Comparison of ENCODE assay signal across 8 cellular contexts in the genomic region with DNA sequence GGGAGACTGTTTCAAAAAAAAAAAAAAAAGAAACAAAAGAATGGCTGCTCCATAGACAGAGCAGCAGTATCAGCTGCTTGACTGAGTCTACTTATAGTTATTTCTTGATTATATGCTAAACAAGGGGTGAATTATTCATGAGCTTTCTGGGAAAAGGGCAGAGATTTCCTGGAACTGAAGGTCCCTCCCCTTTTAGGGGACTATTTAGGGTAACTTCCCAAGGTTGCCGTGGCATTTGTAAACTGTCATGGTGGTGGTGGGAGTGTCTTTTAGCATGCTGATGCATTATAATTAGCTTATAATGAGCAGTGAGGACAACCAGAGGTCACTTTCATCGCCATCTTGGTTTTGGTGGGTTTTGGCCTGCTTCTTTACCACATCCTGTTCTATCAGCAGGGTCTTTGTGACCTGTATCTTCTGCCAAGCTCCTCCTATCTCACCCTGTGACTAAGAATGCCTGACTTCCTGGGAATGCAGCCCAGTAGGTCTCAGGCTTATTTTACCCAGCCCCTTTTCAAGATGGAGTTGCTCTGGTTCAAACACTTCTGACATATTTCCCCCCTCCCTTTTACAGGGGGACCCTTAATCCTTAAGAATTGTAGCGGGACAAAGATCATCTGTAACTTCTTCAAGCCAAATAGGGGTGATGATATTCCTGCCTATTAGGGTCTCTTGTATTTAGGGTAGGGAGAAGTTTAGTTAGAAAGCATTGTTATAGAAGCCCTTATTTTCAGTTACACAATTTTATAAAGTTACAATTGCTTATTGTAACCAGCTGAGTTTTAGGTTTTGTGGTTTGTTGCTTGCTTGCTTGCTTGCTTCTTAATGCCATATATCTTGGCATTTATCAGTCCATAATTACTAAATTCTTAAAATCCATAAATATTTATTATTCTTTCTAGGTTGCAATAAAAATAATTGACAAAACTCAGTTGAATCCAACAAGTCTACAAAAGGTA. TPM values are rescaled to one million over a fixed set of nuclear protein-coding genes. Genes with fewer than 3 reads are reported as not detected.
DNase-seq lines count a peak whose midpoint lies in the region; ATAC-seq and TF ChIP-seq lines count a peak whose summit lies in the region.

No MANE protein-coding gene starts in this region.

- H3K9me3 Mint-ChIP-seq in activated CD4-positive, alpha-beta T cell treated with anti-CD3 and anti-CD28 coated beads, Interleukin-2, amount 10 ng/mL, durations not matched to agents 7 days and 5 days: no peaks in the 10 kb centered on the region

- TF ChIP-seq CTCF in foreskin fibroblast (IDR thresholded peaks at IDR 0.05; ENCODE audit: low read depth, low read length) (no peak), GM10266 (IDR thresholded peaks at IDR 0.05; ENCODE audit: control insufficient read depth, insufficient read depth, low read depth, missing control alignments) (no peak)

- H3K4me3 ChIP-seq in foreskin fibroblast (ENCODE audit: low read depth in 1 of 2, low read length in 2 of 2): no peak overlapping the region

- H3K4me1 Mint-ChIP-seq in activated CD4-positive, alpha-beta T cell treated with anti-CD3 and anti-CD28 coated beads, Interleukin-2, amount 10 ng/mL, durations not matched to agents 7 days and 5 days: peaks cover 24% of the 10 kb centered on the region

- no peak overlapping the region for H3K4me3 Mint-ChIP-seq in activated CD4-positive, alpha-beta T cell treated with anti-CD3 and anti-CD28 coated beads, Interleukin-2, amount 10 ng/mL, durations not matched to agents 7 days and 5 days

- peaks cover 19% of the 10 kb centered on the region for H3K36me3 Mint-ChIP-seq in activated CD4-positive, alpha-beta T cell treated with anti-CD3 and anti-CD28 coated beads, Interleukin-2, amount 10 ng/mL, durations not matched to agents 7 days and 5 days (ENCODE audit: low read depth)

- ATAC-seq in GM21576 (IDR thresholded peaks at IDR 0.05; ENCODE audit: unreplicated experiment): no peak
- no peak for ATAC-seq in HG02678 (IDR thresholded peaks at IDR 0.05; ENCODE audit: unreplicated experiment)

- peak; percentile 1 for DNase-seq in NCI-H2196 (lab: John Stamatoyannopoulos, UW; ENCODE audit: unreplicated experiment)
- DNase-seq in NCI-H2196 treated with DMSO at 0.1 percent for 48 hours (lab: John Stamatoyannopoulos, UW; ENCODE audit: unreplicated experiment): no peak
- DNase-seq in activated CD4-positive, alpha-beta T cell treated with anti-CD3 and anti-CD28 coated beads, Interleukin-2, amount 10 ng/mL, durations not matched to agents 7 days and 5 days: peak; percentile 8
- peak; percentile 38 to 61 for DNase-seq in foreskin fibroblast
- DNase-seq in stimulated activated CD8-positive, alpha-beta memory T cell treated with anti-CD3 and anti-CD28 coated beads, Interleukin-7, amount 100 ng/mL, for 48 hours (ENCODE audit: extremely low read depth in 1 of 2, low read depth in 1 of 2): peak; percentile 13 to 34
- DNase-seq in GM10266 (ENCODE audit: extremely low spot score): no peak

- H3K27ac Mint-ChIP-seq in activated CD4-positive, alpha-beta T cell treated with anti-CD3 and anti-CD28 coated beads, Interleukin-2, amount 10 ng/mL, durations not matched to agents 7 days and 5 days: peak overlapping the region; percentile 36

- no peaks in the 10 kb centered on the region for H3K27me3 Mint-ChIP-seq in activated CD4-positive, alpha-beta T cell treated with anti-CD3 and anti-CD28 coated beads, Interleukin-2, amount 10 ng/mL, durations not matched to agents 7 days and 5 days

- CTCF ChIA-PET in activated CD4-positive, alpha-beta T cell treated with anti-CD3 and anti-CD28 coated beads, Interleukin-2, amount 10 ng/mL, durations not matched to agents 7 days and 5 days (lab: Charles Lee): interaction anchor here (0.7 to 2.0 kb wide), 4 partner anchors 10 to 543 kb away, joined by 3 to 5 read pairs (median 4); no protein-coding TSS in a partner anchor

- POLR2A ChIA-PET in activated CD4-positive, alpha-beta T cell treated with anti-CD3 and anti-CD28 coated beads, Interleukin-2, amount 10 ng/mL, durations not matched to agents 7 days and 5 days (lab: Charles Lee): no interaction called here

RNA-seq across cellular contexts. Expression of a gene that starts 42.5 kb away (rescaled TPM):
- total RNA-seq in activated CD4-positive, alpha-beta T cell treated with anti-CD3 and anti-CD28 coated beads, Interleukin-2, amount 10 ng/mL, durations not matched to agents 7 days and 5 days: 10 to 100 TPM; 78.6 to 81.4 TPM

Comparison
In these comparisons a context has a peak if more than half of its experiments do, and no peak if none do; other contexts are left out.
1. DNase-seq: peak in NCI-H2196 (single experiment), activated CD4-positive, alpha-beta T cell treated with anti-CD3 and anti-CD28 coated beads, Interleukin-2, amount 10 ng/mL, durations not matched to agents 7 days and 5 days (single experiment), foreskin fibroblast (2 of 2) and stimulated activated CD8-positive, alpha-beta memory T cell treated with anti-CD3 and anti-CD28 coated beads, Interleukin-7, amount 100 ng/mL, for 48 hours (2 of 2); none in NCI-H2196 treated with DMSO at 0.1 percent for 48 hours (single experiment) and GM10266 (single experiment).